In the genomic region with DNA sequence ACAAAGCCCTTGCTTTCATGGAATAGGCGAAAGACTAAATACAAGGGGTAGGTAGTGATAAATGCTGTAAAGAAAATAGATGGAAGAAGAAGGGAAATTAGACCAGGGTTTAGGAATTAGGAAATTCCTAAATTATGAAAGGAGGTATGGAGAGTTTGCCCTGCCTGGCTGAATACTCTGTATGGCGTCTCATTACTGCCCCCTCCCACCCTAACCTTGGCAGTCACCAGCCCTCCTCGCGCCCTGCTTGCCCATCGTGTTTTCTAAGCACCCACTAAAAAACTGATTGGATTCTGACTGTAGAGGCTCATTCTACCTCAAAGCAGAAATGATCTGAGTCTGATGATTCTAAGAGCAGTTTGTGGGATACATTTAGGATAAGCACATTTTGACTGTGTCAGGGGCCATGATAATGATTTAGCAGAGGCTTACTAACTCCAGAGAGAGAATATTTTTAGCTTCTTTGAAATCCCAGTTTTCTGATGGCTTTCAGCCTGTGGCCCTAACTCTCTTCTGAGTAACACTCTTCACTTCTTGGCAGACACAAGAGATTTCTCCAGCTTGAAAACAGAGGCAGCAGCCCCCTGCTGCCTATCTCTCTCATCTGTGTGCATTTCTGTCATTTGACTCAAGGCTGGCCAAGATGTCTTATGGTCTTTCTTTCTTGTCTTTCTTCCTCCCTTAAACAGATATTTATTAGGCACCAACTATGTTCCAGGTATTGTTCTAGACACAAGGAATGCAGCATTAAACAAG, we compare ENCODE assay signal across 8 cellular contexts. TPM values are rescaled to one million over a fixed set of nuclear protein-coding genes. Genes with fewer than 3 reads are reported as not detected.
DNase-seq lines count a peak whose midpoint lies in the region; ATAC-seq and TF ChIP-seq lines count a peak whose summit lies in the region.

No MANE protein-coding gene starts in this region.

- no peaks in the 10 kb centered on the region for H3K4me1 ChIP-seq in HAP-1
- peaks cover 0 to 11% (median 8%) of the 10 kb centered on the region in 4 donors for H3K4me1 ChIP-seq in Peyer's patch

- intact Hi-C loops in activated T-helper 2 cell treated with anti-CD3 and anti-CD28 coated beads, Interferon-gamma antibody, Interleukin-2, Interleukin-4, amounts not matched to agents 10 μg/mL and 5 μg/mL and 100 μg/mL, durations not matched to agents 14 hours and 24 hours and 36 hours (cut with micrococcal nuclease) = loop anchor here (5.0 kb wide), 2 partner anchors 142 to 182 kb away; no protein-coding TSS in a partner anchor

- peak overlapping the region in 1 of 4 donors; percentile 40 for H3K27ac ChIP-seq in Peyer's patch

- no peak for TF ChIP-seq POLR2A in Peyer's patch (IDR thresholded peaks at IDR 0.05)

- H3K27me3 ChIP-seq in HAP-1 (ENCODE audit: low read depth) = no peaks in the 10 kb centered on the region
- no peaks in the 10 kb centered on the region for H3K27me3 ChIP-seq in Peyer's patch

- no peak; the same call in 1 of the 2 replicates for TF ChIP-seq CTCF in AG10803 (conservative IDR thresholded peaks at IDR 0.05; ENCODE audit: low read length)
- no peak for TF ChIP-seq CTCF in Peyer's patch (IDR thresholded peaks at IDR 0.05)

- H3K36me3 Mint-ChIP-seq in activated T-helper 2 cell treated with anti-CD3 and anti-CD28 coated beads, Interferon-gamma antibody, Interleukin-2, Interleukin-4, amounts not matched to agents 10 μg/mL and 5 μg/mL and 100 μg/mL, durations not matched to agents 14 hours and 24 hours and 36 hours (ENCODE audit: low read depth) = peaks cover 5% of the 10 kb centered on the region

- peak overlapping the region; percentile 73 for H3K4me3 Mint-ChIP-seq in activated T-helper 2 cell treated with anti-CD3 and anti-CD28 coated beads, Interferon-gamma antibody, Interleukin-2, Interleukin-4, amounts not matched to agents 10 μg/mL and 5 μg/mL and 100 μg/mL, durations not matched to agents 14 hours and 24 hours and 36 hours (ENCODE audit: low read depth)

- ATAC-seq in GM21619 (IDR thresholded peaks at IDR 0.05; ENCODE audit: unreplicated experiment) (no peak), GM21526 (IDR thresholded peaks at IDR 0.05; ENCODE audit: low FRiP score, unreplicated experiment) (no peak)

- no peak overlapping the region for H3K27ac Mint-ChIP-seq in activated T-helper 2 cell treated with anti-CD3 and anti-CD28 coated beads, Interferon-gamma antibody, Interleukin-2, Interleukin-4, amounts not matched to agents 10 μg/mL and 5 μg/mL and 100 μg/mL, durations not matched to agents 14 hours and 24 hours and 36 hours

- H3K4me3 ChIP-seq in AG10803 (ENCODE audit: low read length) (no peak overlapping the region), HAP-1 (peak overlapping the region; percentile 57), Peyer's patch (no peak overlapping the region)

- H3K36me3 ChIP-seq in HAP-1 (replicated peaks) = no peaks in the 10 kb centered on the region
- H3K36me3 ChIP-seq in Peyer's patch = no peaks in the 10 kb centered on the region

- H3K27me3 Mint-ChIP-seq in activated T-helper 2 cell treated with anti-CD3 and anti-CD28 coated beads, Interferon-gamma antibody, Interleukin-2, Interleukin-4, amounts not matched to agents 10 μg/mL and 5 μg/mL and 100 μg/mL, durations not matched to agents 14 hours and 24 hours and 36 hours (ENCODE audit: low read depth) = peaks cover 17% of the 10 kb centered on the region

- H3K4me1 Mint-ChIP-seq in activated T-helper 2 cell treated with anti-CD3 and anti-CD28 coated beads, Interferon-gamma antibody, Interleukin-2, Interleukin-4, amounts not matched to agents 10 μg/mL and 5 μg/mL and 100 μg/mL, durations not matched to agents 14 hours and 24 hours and 36 hours (ENCODE audit: low read depth) = peaks cover 31% of the 10 kb centered on the region

- H3K9me3 ChIP-seq in HAP-1 = no peaks in the 10 kb centered on the region
- H3K9me3 ChIP-seq in Peyer's patch = no peaks in the 10 kb centered on the region

- in situ Hi-C loops in HAP-1 (cut with MboI; ENCODE audit: low sequenced_read_pairs) = no loop called here

- DNase-seq in AG10803 (ENCODE audit: low read depth) (peak; percentile 36), HAP-1 (ENCODE audit: low spot score in 2 of 2) (no peak), medulla oblongata (ENCODE audit: extremely low spot score) (peak; percentile 36), Peyer's patch (no peak)
- DNase-seq in activated T-helper 2 cell treated with anti-CD3 and anti-CD28 coated beads, Interferon-gamma antibody, Interleukin-2, Interleukin-4, amounts not matched to agents 10 μg/mL and 5 μg/mL and 100 μg/mL, durations not matched to agents 14 hours and 24 hours and 36 hours (ENCODE audit: low spot score) = no peak
- DNase-seq in stimulated activated naive CD4-positive, alpha-beta T cell treated with Interleukin-2 at 50 U/mL for 16 hours (lab: John Stamatoyannopoulos, UW) = no peak

- H3K9me3 Mint-ChIP-seq in activated T-helper 2 cell treated with anti-CD3 and anti-CD28 coated beads, Interferon-gamma antibody, Interleukin-2, Interleukin-4, amounts not matched to agents 10 μg/mL and 5 μg/mL and 100 μg/mL, durations not matched to agents 14 hours and 24 hours and 36 hours = no peaks in the 10 kb centered on the region

RNA-seq across cellular contexts. Expression of gene CHD6, which starts 1.4 kb away (rescaled TPM):
- total RNA-seq in activated T-helper 2 cell treated with anti-CD3 and anti-CD28 coated beads, Interferon-gamma antibody, Interleukin-2, Interleukin-4, amounts not matched to agents 10 μg/mL and 5 μg/mL and 100 μg/mL, durations not matched to agents 14 hours and 24 hours and 36 hours = 32.5 and 32.7 TPM in 2 replicates
- 100 to 1,000 TPM in 1 of 4 donors, 10 to 100 TPM in 3; 21.5 to 130 (median 33.6) TPM for total RNA-seq in Peyer's patch

Comparison
In these comparisons a context has a peak if more than half of its experiments do, and no peak if none do; other contexts are left out.
1. DNase-seq: peak in AG10803 (single experiment) and medulla oblongata (single experiment); none in HAP-1 (0 of 2), activated T-helper 2 cell treated with anti-CD3 and anti-CD28 coated beads, Interferon-gamma antibody, Interleukin-2, Interleukin-4, amounts not matched to agents 10 μg/mL and 5 μg/mL and 100 μg/mL, durations not matched to agents 14 hours and 24 hours and 36 hours (single experiment), stimulated activated naive CD4-positive, alpha-beta T cell treated with Interleukin-2 at 50 U/mL for 16 hours (single experiment) and Peyer's patch (0 of 3).